In genomic region chr14:72516936-72517408, GRCh38 we compare ENCODE assay signal across 8 cellular contexts.
DNase-seq lines count a peak whose midpoint lies in the region; ATAC-seq, FAIRE-seq and TF ChIP-seq lines count a peak whose summit lies in the region.

No MANE protein-coding gene starts in this region.

- CTCF ChIA-PET in activated CD8-positive, alpha-beta T cell treated with anti-CD3 and anti-CD28 coated beads, Interleukin-2, amount 10 ng/mL, durations not matched to agents 7 days and 5 days (lab: Charles Lee): interaction anchor here (0.6 to 9.8 kb wide), 29 partner anchors 10 to 678 kb away, joined by 3 to 209 read pairs (median 5); partner anchors contain the start of gene DPF3
- CTCF ChIA-PET in H1 (lab: Charles Lee; ENCODE audit: partially characterized antibody): interaction anchor here (0.6 to 9.4 kb wide), 61 partner anchors 9 to 546 kb away, joined by 3 to 113 read pairs (median 4); partner anchors contain the start of gene DPF3

- TF ChIP-seq RAD21 in H1 (IDR thresholded peaks at IDR 0.05 in 1 of 2, conservative IDR thresholded peaks at IDR 0.05 in 1 of 2; ENCODE audit: low read depth in 2 of 2, low read length in 2 of 2): peak; percentile 94 to 95

- peak; percentile 27 for ATAC-seq in activated CD8-positive, alpha-beta T cell treated with anti-CD3 and anti-CD28 coated beads, Interleukin-2, amount 10 ng/mL, durations not matched to agents 7 days and 5 days
- no peak for ATAC-seq in GM21737 (IDR thresholded peaks at IDR 0.05; ENCODE audit: unreplicated experiment)

- no peak overlapping the region for H3K14ac ChIP-seq in H1 (ENCODE audit: insufficient read length)

- no peaks in the 10 kb centered on the region; a peak in 2 of 7 replicates for H3K4me1 ChIP-seq in H1 (replicated peaks in 1 of 4; ENCODE audit: control insufficient read depth in 3 of 4, insufficient read depth in 4 of 4, low read length in 3 of 4)

- in situ Hi-C loops in ACHN (cut with HindIII; ENCODE audit: low pct_ligation_motif_present, low pct_unique_long_range_greater_than_20kb, low sequenced_read_pairs): no loop called here

- H3K79me1 ChIP-seq in H1 (ENCODE audit: low read depth, low read length): no peaks in the 10 kb centered on the region

- no peak overlapping the region for H2BK20ac ChIP-seq in H1 (ENCODE audit: low read length)

- H3K4ac ChIP-seq in H1 (replicated peaks; ENCODE audit: insufficient read length, low read depth, low read length): no peak overlapping the region

- no peak for TF ChIP-seq POLR2A in GM12891 (IDR thresholded peaks at IDR 0.05; ENCODE audit: low read depth, low read length)
- TF ChIP-seq POLR2A in H1 (IDR thresholded peaks at IDR 0.05; ENCODE audit: control extremely low read depth in 1 of 2, low read depth in 2 of 2, low read length in 2 of 2): no peak

- TF ChIP-seq EP300 in H1 (IDR thresholded peaks at IDR 0.05; ENCODE audit: borderline replicate concordance in 1 of 2, low read depth in 2 of 2, low read length in 2 of 2): no peak

- no peak overlapping the region for H3K4me2 ChIP-seq in H1 (ENCODE audit: insufficient read depth in 1 of 2, low read depth in 2 of 2, low read length in 2 of 2)

- no peak overlapping the region for H3K56ac ChIP-seq in H1 (replicated peaks; ENCODE audit: insufficient read length, low read depth, low read length)

- H3K27me3 Mint-ChIP-seq in activated CD8-positive, alpha-beta T cell treated with anti-CD3 and anti-CD28 coated beads, Interleukin-2, amount 10 ng/mL, durations not matched to agents 7 days and 5 days (ENCODE audit: low read depth): peaks cover 4% of the 10 kb centered on the region

- no peaks in the 10 kb centered on the region for H3K23me2 ChIP-seq in H1 (ENCODE audit: low read depth, low read length)

- peak overlapping the region; percentile 26 for H3K4me3 Mint-ChIP-seq in activated CD8-positive, alpha-beta T cell treated with anti-CD3 and anti-CD28 coated beads, Interleukin-2, amount 10 ng/mL, durations not matched to agents 7 days and 5 days

- H3K4me3 ChIP-seq in H1 (ENCODE audit: extremely low read depth in 1 of 4, insufficient read depth in 2 of 4, low read depth in 3 of 4, low read length in 4 of 4): no peak overlapping the region

- no peak overlapping the region for H2BK120ac ChIP-seq in H1 (replicated peaks; ENCODE audit: low read depth, low read length)

- FAIRE-seq in GM12891 (lab: Jason Lieb, UNC) (peak; percentile 90), H1 (lab: Jason Lieb, UNC) (no peak)

- H4K20me1 ChIP-seq in H1 (replicated peaks in 1 of 2; ENCODE audit: control insufficient read depth in 1 of 2, insufficient read depth in 2 of 2, low read length in 2 of 2): no peaks in the 10 kb centered on the region

- no peak overlapping the region for H4K91ac ChIP-seq in H1 (replicated peaks; ENCODE audit: insufficient read length, low read length)

- H3K4me1 Mint-ChIP-seq in activated CD8-positive, alpha-beta T cell treated with anti-CD3 and anti-CD28 coated beads, Interleukin-2, amount 10 ng/mL, durations not matched to agents 7 days and 5 days (ENCODE audit: low read depth): peaks cover 93% of the 10 kb centered on the region

- H3K9me3 ChIP-seq in H1 (ENCODE audit: insufficient read depth in 2 of 2, low read depth in 1 of 2, low read length in 1 of 2): no peaks in the 10 kb centered on the region

- H2BK15ac ChIP-seq in H1 (ENCODE audit: low read length): no peak overlapping the region

- no peak overlapping the region for H4K8ac ChIP-seq in H1 (ENCODE audit: extremely low read depth, insufficient read depth, low read length)

- POLR2A ChIA-PET in activated CD8-positive, alpha-beta T cell treated with anti-CD3 and anti-CD28 coated beads, Interleukin-2, amount 10 ng/mL, durations not matched to agents 7 days and 5 days (lab: Charles Lee): interaction anchor here (0.6 kb wide), 1 partner anchor 11 kb away, joined by 3 read pairs; no protein-coding TSS in a partner anchor
- POLR2A ChIA-PET in H1 (lab: Charles Lee; ENCODE audit: partially characterized antibody): no interaction called here

- no peak overlapping the region for H2BK5ac ChIP-seq in H1 (ENCODE audit: low read depth, low read length)

- peaks cover 26% of the 10 kb centered on the region for H3K36me3 Mint-ChIP-seq in activated CD8-positive, alpha-beta T cell treated with anti-CD3 and anti-CD28 coated beads, Interleukin-2, amount 10 ng/mL, durations not matched to agents 7 days and 5 days (ENCODE audit: low read depth)

- no peak overlapping the region for H3K18ac ChIP-seq in H1 (ENCODE audit: extremely low read depth, low read length)

- no peak overlapping the region for H3K9ac ChIP-seq in H1 (replicated peaks in 1 of 4; ENCODE audit: extremely low read depth in 1 of 4, low read depth in 3 of 4, low read length in 3 of 4)

- peak overlapping the region; percentile 68; the same call in 1 of the 2 replicates for H2AFZ ChIP-seq in H1 (ENCODE audit: low read length)

- H3K79me2 ChIP-seq in H1 (ENCODE audit: control insufficient read depth in 1 of 2, insufficient read depth in 2 of 2, low read length in 2 of 2): no peaks in the 10 kb centered on the region

- peaks cover 22% of the 10 kb centered on the region for H3K9me3 Mint-ChIP-seq in activated CD8-positive, alpha-beta T cell treated with anti-CD3 and anti-CD28 coated beads, Interleukin-2, amount 10 ng/mL, durations not matched to agents 7 days and 5 days (ENCODE audit: insufficient read depth)

- 66% methylated on average over 3 of the region's 5 CpGs; no CpG with 5 or more reads in 1 of the 2 experiments for WGBS in H1 (ENCODE audit: extremely low coverage in 1 of 2, insufficient coverage in 1 of 2, insufficient read length in 1 of 2, insufficient replicate concordance in 2 of 2, low coverage in 1 of 2, low lambda C conversion rate in 2 of 2, missing lambda C conversion rate in 1 of 2), 2 experiments

- H2BK12ac ChIP-seq in H1 (ENCODE audit: low read depth, low read length): peak overlapping the region; percentile 40; the same call in 1 of the 2 replicates

- H3K27ac ChIP-seq in H1 (ENCODE audit: low read depth, low read length): no peak overlapping the region

- no peaks in the 10 kb centered on the region for H3K36me3 ChIP-seq in H1 (ENCODE audit: control insufficient read depth in 2 of 4, insufficient read depth in 4 of 4, low read length in 3 of 4)

- TF ChIP-seq CTCF in H1 (IDR thresholded peaks at IDR 0.05; ENCODE audit: control extremely low read depth in 1 of 3, insufficient read depth in 1 of 3, low read depth in 1 of 3, low read length in 3 of 3): peak; percentile 81 to 83 (median 82)

- no peak overlapping the region for H4K5ac ChIP-seq in H1 (ENCODE audit: insufficient read length, low read depth, low read length)

- no peaks in the 10 kb centered on the region for H3K27me3 ChIP-seq in H1 (replicated peaks in 1 of 4; ENCODE audit: control insufficient read depth in 3 of 4, extremely low read depth in 1 of 4, insufficient read depth in 3 of 4, low read length in 3 of 4)

- peak; percentile 68 for DNase-seq in ACHN
- no peak for DNase-seq in GM12891 (ENCODE audit: insufficient read length, low spot score)
- DNase-seq in NCI-H526 treated with DMSO at 0.1 percent for 48 hours (lab: John Stamatoyannopoulos, UW): peak; percentile 25
- DNase-seq in activated CD8-positive, alpha-beta T cell treated with anti-CD3 and anti-CD28 coated beads, Interleukin-2, amount 10 ng/mL, durations not matched to agents 7 days and 5 days: peak; percentile 88
- DNase-seq in H1 (ENCODE audit: low read depth in 1 of 2, low spot score in 2 of 2): peak; percentile 19 to 84
- peak; percentile 75 for DNase-seq in middle frontal gyrus (ENCODE audit: extremely low spot score, low spot score)
- DNase-seq in stimulated activated CD8-positive, alpha-beta memory T cell treated with anti-CD3 and anti-CD28 coated beads, Interleukin-7, amount 100 ng/mL, for 1 hour (ENCODE audit: low read depth in 2 of 2): peak; percentile 45 to 47

- no peak overlapping the region for H3K23ac ChIP-seq in H1 (ENCODE audit: insufficient read length)

- peak overlapping the region; percentile 93 for H3K27ac Mint-ChIP-seq in activated CD8-positive, alpha-beta T cell treated with anti-CD3 and anti-CD28 coated beads, Interleukin-2, amount 10 ng/mL, durations not matched to agents 7 days and 5 days

- no peak overlapping the region for H2AK5ac ChIP-seq in H1 (ENCODE audit: low read depth, low read length)

TF ChIP-seq in GM12891, 5 proteins besides CTCF, POLR2A, EP300 and RAD21:
- no peak for TF ChIP-seq POLR2AphosphoS5 (IDR thresholded peaks at IDR 0.05; ENCODE audit: low read depth, low read length)

TF ChIP-seq in H1, 55 proteins besides CTCF, POLR2A, EP300 and RAD21:
- no peak for TF ChIP-seq TAF1 (IDR thresholded peaks at IDR 0.05; ENCODE audit: low read depth, low read length)
- no peak for TF ChIP-seq PHF8 (conservative IDR thresholded peaks at IDR 0.05; ENCODE audit: low read depth, low read length)
- TF ChIP-seq SRF (IDR thresholded peaks at IDR 0.05; ENCODE audit: low read depth, low read length): no peak
- no peak for TF ChIP-seq BCL11A (IDR thresholded peaks at IDR 0.05; ENCODE audit: low read depth in 2 of 2, low read length in 2 of 2)
- no peak for TF ChIP-seq BACH1 (IDR thresholded peaks at IDR 0.05; ENCODE audit: low read length)
